15 cellular contexts compared by ENCODE assay signal in the genomic region with DNA sequence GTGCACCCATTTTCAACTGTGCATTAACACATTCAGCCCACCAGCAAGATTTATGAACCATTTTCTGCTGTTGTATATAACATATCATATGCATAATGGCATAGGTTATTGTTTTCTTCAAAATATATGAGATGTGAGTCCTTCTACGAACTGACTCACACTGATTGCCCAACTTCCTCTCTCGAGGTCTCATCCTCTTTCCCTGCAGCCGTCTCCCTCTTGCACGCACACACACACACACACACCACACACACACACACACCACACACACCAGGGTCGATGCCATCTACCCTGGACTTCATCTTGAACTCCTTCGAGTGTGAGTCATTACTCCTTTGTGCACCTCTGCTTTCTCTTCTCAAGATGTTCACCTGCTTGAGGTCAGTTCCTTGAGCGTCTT. TPM values are rescaled to one million over a fixed set of nuclear protein-coding genes. Genes with fewer than 3 reads are reported as not detected.
DNase-seq lines count a peak whose midpoint lies in the region; ATAC-seq, FAIRE-seq and TF ChIP-seq lines count a peak whose summit lies in the region.
"Had no signal": no experiment of that assay in that cellular context is flagged by ENCODE, and none has a peak within 500 bp of the region (broad histone marks: within the 10 kb centered on the region; RNA-seq: fewer than 3 reads in every experiment).

No MANE protein-coding gene starts in this region.

- CTCF ChIA-PET in CD4-positive, alpha-beta T cell (lab: Charles Lee), result no interaction called here

- POLR2A ChIA-PET in CD4-positive, alpha-beta T cell (lab: Charles Lee), result no interaction called here

- ATAC-seq in left ventricle myocardium superior (peak; percentile 14), right cardiac atrium (no peak), HG03280 (IDR thresholded peaks at IDR 0.05; ENCODE audit: unreplicated experiment) (no peak)
- no peak for ATAC-seq in CD4-positive, alpha-beta T cell (ENCODE audit: poor library complexity)
- ATAC-seq: Panc1 had no signal

- H3K4me3 ChIP-seq in right cardiac atrium (ENCODE audit: low read length) (no peak overlapping the region), astrocyte of the spinal cord (ENCODE audit: low read depth, low read length) (no peak overlapping the region), foreskin fibroblast (ENCODE audit: low read depth in 1 of 2, low read length in 2 of 2) (no peak overlapping the region)
- H3K4me3 ChIP-seq: spleen, thoracic aorta had no signal

- in situ Hi-C loops in astrocyte of the spinal cord (cut with HindIII; ENCODE audit: low sequenced_read_pairs), result no loop called here

- DNase-seq in left ventricle myocardium superior, result no peak
- no peak for DNase-seq in right cardiac atrium
- DNase-seq in astrocyte of the spinal cord (ENCODE audit: low read depth, low spot score), result peak; percentile 60
- DNase-seq in foreskin fibroblast, result peak; percentile 84 to 86
- no peak for DNase-seq in urothelium cell line (ENCODE audit: low spot score)
- no peak for DNase-seq in CD4-positive, alpha-beta T cell
- no peak for DNase-seq in midbrain (lab: John Stamatoyannopoulos, UW)
- DNase-seq: activated CD4-positive, alpha-beta T cell treated with anti-CD3 and anti-CD28 coated beads, Interleukin-2, amount 10 ng/mL, durations not matched to agents 7 days and 5 days; activated T-cell treated with anti-CD3 and anti-CD28 coated beads, Interleukin-2, amount 50 U/mL, for 48 hours; spleen had no signal

- peaks cover 3% of the 10 kb centered on the region for H3K4me1 ChIP-seq in right cardiac atrium (ENCODE audit: control insufficient read depth, insufficient read depth, low read length)

- H3K9me3 ChIP-seq in right cardiac atrium (ENCODE audit: control insufficient read depth, low read length), result no peaks in the 10 kb centered on the region
- no peaks in the 10 kb centered on the region for H3K9me3 ChIP-seq in CD4-positive, alpha-beta T cell (ENCODE audit: control insufficient read depth, low read length)
- H3K9me3 ChIP-seq: spleen, thoracic aorta had no signal

- TF ChIP-seq CTCF in astrocyte of the spinal cord (IDR thresholded peaks at IDR 0.05; ENCODE audit: low read depth, low read length) (no peak), foreskin fibroblast (IDR thresholded peaks at IDR 0.05; ENCODE audit: low read depth, low read length) (no peak)
- no peak for TF ChIP-seq CTCF in CD4-positive, alpha-beta T cell (IDR thresholded peaks at IDR 0.05)

- H3K9me3 Mint-ChIP-seq in CD4-positive, alpha-beta T cell, result no peaks in the 10 kb centered on the region
- H3K9me3 Mint-ChIP-seq: activated CD4-positive, alpha-beta T cell treated with anti-CD3 and anti-CD28 coated beads, Interleukin-2, amount 10 ng/mL, durations not matched to agents 7 days and 5 days had no signal

- H3K27ac Mint-ChIP-seq in CD4-positive, alpha-beta T cell, result no peak overlapping the region
- H3K27ac Mint-ChIP-seq: activated CD4-positive, alpha-beta T cell treated with anti-CD3 and anti-CD28 coated beads, Interleukin-2, amount 10 ng/mL, durations not matched to agents 7 days and 5 days had no signal

- FAIRE-seq in urothelium cell line (lab: Jason Lieb, UNC), result peak; percentile 98
- FAIRE-seq: A204.1 had no signal

- no peaks in the 10 kb centered on the region for H3K27me3 ChIP-seq in right cardiac atrium (ENCODE audit: control insufficient read depth, insufficient read depth)
- H3K27me3 ChIP-seq in CD4-positive, alpha-beta T cell (ENCODE audit: control insufficient read depth, insufficient read depth, low read length), result no peaks in the 10 kb centered on the region
- H3K27me3 ChIP-seq: spleen had no signal

- no peaks in the 10 kb centered on the region for H3K36me3 Mint-ChIP-seq in CD4-positive, alpha-beta T cell (ENCODE audit: low read depth)

- no peak overlapping the region for H3K4me3 Mint-ChIP-seq in CD4-positive, alpha-beta T cell
- H3K4me3 Mint-ChIP-seq: activated CD4-positive, alpha-beta T cell treated with anti-CD3 and anti-CD28 coated beads, Interleukin-2, amount 10 ng/mL, durations not matched to agents 7 days and 5 days had no signal

- no peaks in the 10 kb centered on the region for H3K27me3 Mint-ChIP-seq in CD4-positive, alpha-beta T cell
- H3K27me3 Mint-ChIP-seq: activated CD4-positive, alpha-beta T cell treated with anti-CD3 and anti-CD28 coated beads, Interleukin-2, amount 10 ng/mL, durations not matched to agents 7 days and 5 days had no signal

- WGBS in right cardiac atrium, result 87% methylated on average over 7 of the region's 7 CpGs

- intact Hi-C loops in left ventricle myocardium superior (cut with micrococcal nuclease), result no loop called here
- intact Hi-C loops in right cardiac atrium (cut with DNase I), result no loop called here
- intact Hi-C loops in CD4-positive, alpha-beta T cell (cut with DNase I, micrococcal nuclease), result no loop called here

- H3K4me1 Mint-ChIP-seq in CD4-positive, alpha-beta T cell (ENCODE audit: low read depth), result no peaks in the 10 kb centered on the region
- H3K4me1 Mint-ChIP-seq: activated CD4-positive, alpha-beta T cell treated with anti-CD3 and anti-CD28 coated beads, Interleukin-2, amount 10 ng/mL, durations not matched to agents 7 days and 5 days had no signal

- H3K27ac ChIP-seq in right cardiac atrium (ENCODE audit: low read length), result no peak overlapping the region
- H3K27ac ChIP-seq in CD4-positive, alpha-beta T cell (ENCODE audit: low read depth, low read length), result no peak overlapping the region
- H3K27ac ChIP-seq: spleen had no signal

RNA-seq across cellular contexts. Expression of gene EGFR, which starts 36.7 kb away (rescaled TPM):
- total RNA-seq in left ventricle myocardium superior (11.2 TPM), right cardiac atrium (10 to 100 TPM; 13.3 to 21.8 (median 15.2) TPM)
- polyA plus RNA-seq in right cardiac atrium, result 4.2 TPM
- total RNA-seq in CD4-positive, alpha-beta T cell, result not detected
- total RNA-seq: activated CD4-positive, alpha-beta T cell treated with anti-CD3 and anti-CD28 coated beads, Interleukin-2, amount 10 ng/mL, durations not matched to agents 7 days and 5 days; T-helper 2 cell treated with Interferon-gamma antibody and Interleukin-4, amounts not matched to agents 100 ng/mL and 5 ng/mL, for 36 hours had no signal

Comparison
In these comparisons a context has a peak if more than half of its experiments do, and no peak if none do; other contexts are left out.
1. DNase-seq: peak in astrocyte of the spinal cord (single experiment) and foreskin fibroblast (2 of 2); none in left ventricle myocardium superior (single experiment), right cardiac atrium (0 of 3), urothelium cell line (single experiment), CD4-positive, alpha-beta T cell (0 of 10) and midbrain (single experiment).
2. RNA of gene EGFR, which starts 36.7 kb away (total RNA-seq): 13.3 to 21.8 TPM in right cardiac atrium and 11.2 TPM in left ventricle myocardium superior (single experiment); not detected in CD4-positive, alpha-beta T cell; every median in the first group is over 10 times any median in the second.